In genomic region chr5:147826351-147826750, GRCh38 we compare ENCODE assay signal across 25 cellular contexts. TPM values are rescaled to one million over a fixed set of nuclear protein-coding genes. Genes with fewer than 3 reads are reported as not detected.
"Had no signal": no experiment of that assay in that cellular context is flagged by ENCODE, and none has a peak within 500 bp of the region (broad histone marks: within the 10 kb centered on the region; RNA-seq: fewer than 3 reads in every experiment).

No MANE protein-coding gene starts in this region.

- DNase-seq: IMR-90; Karpas-422; KG1; MG63; NCI-H1092; NCI-H1105 treated with DMSO at 0.1 percent for 48 hours; NCI-H1417 treated with DMSO at 0.1 percent for 48 hours; NCI-H146; NCI-H1694 treated with DMSO at 0.1 percent for 48 hours; NCI-H1930; NCI-H2081; NCI-H2107; NCI-H2227 treated with DMSO at 0.1 percent for 48 hours; NCI-H524; NCI-H526 treated with DMSO at 0.1 percent for 48 hours; NCI-H748 treated with DMSO at 0.1 percent for 48 hours; NK-92 treated with Interleukin-12 subunit alpha and Interleukin-12 subunit beta, amount 100 ng/mL, for 24 hours; PC-3; SHP77 treated with DMSO at 0.1 percent for 48 hours had no signal

- H3K27ac ChIP-seq: SJCRH30 had no signal

RNA-seq across cellular contexts. Expression of gene SPINK1, which starts 5.1 kb away (rescaled TPM):
- total RNA-seq: IMR-90, NCI-H460, OCI-LY7, PC-3, Right ventricle myocardium inferior, RPMI7951, SJCRH30 had no signal

RNA-seq across cellular contexts. Expression of gene SCGB3A2, which starts 52.2 kb away (rescaled TPM):
- total RNA-seq: HT-29, IMR-90, NCI-H460, OCI-LY7, Right ventricle myocardium inferior, RPMI7951, SJCRH30 had no signal
